Comparison of ENCODE assay signal across 9 cellular contexts in genomic region chr10:73906524-73907447, GRCh38. TPM values are rescaled to one million over a fixed set of nuclear protein-coding genes. Genes with fewer than 3 reads are reported as not detected.
DNase-seq lines count a peak whose midpoint lies in the region; ATAC-seq and TF ChIP-seq lines count a peak whose summit lies in the region.
"Had no signal": no experiment of that assay in that cellular context is flagged by ENCODE, and none has a peak within 500 bp of the region (broad histone marks: within the 10 kb centered on the region; RNA-seq: fewer than 3 reads in every experiment).

No MANE protein-coding gene starts in this region.

- in situ Hi-C loops in Caki2 (cut with HindIII; ENCODE audit: low pct_unique_long_range_greater_than_20kb, low sequenced_read_pairs) = no loop called here

- no peak overlapping the region for H3K4me3 Mint-ChIP-seq in activated CD8-positive, alpha-beta T cell treated with anti-CD3 and anti-CD28 coated beads, Interleukin-2, amount 10 ng/mL, durations not matched to agents 7 days and 5 days

- H3K36me3 Mint-ChIP-seq in activated CD8-positive, alpha-beta T cell treated with anti-CD3 and anti-CD28 coated beads, Interleukin-2, amount 10 ng/mL, durations not matched to agents 7 days and 5 days (ENCODE audit: low read depth) = no peaks in the 10 kb centered on the region

- H3K27ac ChIP-seq in breast epithelium = peak overlapping the region; percentile 83 to 90
- peak overlapping the region; percentile 3 to 36 for H3K27ac ChIP-seq in liver (ENCODE audit: low read depth in 1 of 2, low read length in 2 of 2)

- H3K9me3 Mint-ChIP-seq in activated CD8-positive, alpha-beta T cell treated with anti-CD3 and anti-CD28 coated beads, Interleukin-2, amount 10 ng/mL, durations not matched to agents 7 days and 5 days (ENCODE audit: insufficient read depth) = no peaks in the 10 kb centered on the region

- no peaks in the 10 kb centered on the region for H3K27me3 ChIP-seq in breast epithelium
- H3K27me3 ChIP-seq in liver (ENCODE audit: control insufficient read depth in 4 of 4, insufficient read depth in 4 of 4, low read length in 3 of 4) = no peaks in the 10 kb centered on the region

- TF ChIP-seq POLR2A in breast epithelium (IDR thresholded peaks at IDR 0.05) = no peak

- TF ChIP-seq CTCF in breast epithelium (IDR thresholded peaks at IDR 0.05) (no peak), liver (IDR thresholded peaks at IDR 0.05; ENCODE audit: low read depth, low read length, missing input control) (no peak)

- H3K9ac ChIP-seq in liver (ENCODE audit: low read depth in 1 of 2, low read length in 2 of 2) = no peak overlapping the region

- intact Hi-C loops in breast epithelium (cut with DNase I; ENCODE audit: low total_unique reads) = no loop called here

- peaks cover 49% of the 10 kb centered on the region for H3K4me1 Mint-ChIP-seq in activated CD8-positive, alpha-beta T cell treated with anti-CD3 and anti-CD28 coated beads, Interleukin-2, amount 10 ng/mL, durations not matched to agents 7 days and 5 days (ENCODE audit: low read depth)

- H3K9me3 ChIP-seq in breast epithelium (no peaks in the 10 kb centered on the region), liver (ENCODE audit: control insufficient read depth in 4 of 4, low read length in 3 of 4) (no peaks in the 10 kb centered on the region)
- H3K9me3 ChIP-seq: HAP-1 had no signal

- 72% methylated on average over 8 of the region's 8 CpGs for WGBS in liver

- DNase-seq in Caki2 (ENCODE audit: low read depth) = peak; percentile 88
- peak; percentile 25 for DNase-seq in NCI-H2171 (lab: John Stamatoyannopoulos, UW)
- DNase-seq in breast epithelium (ENCODE audit: low spot score in 2 of 2) = peak in 1 of 2 donors; percentile 54
- peak; percentile 78 for DNase-seq in ureter (ENCODE audit: low spot score)
- no peak for DNase-seq in activated CD8-positive, alpha-beta T cell treated with anti-CD3 and anti-CD28 coated beads, Interleukin-2, amount 10 ng/mL, durations not matched to agents 7 days and 5 days

- no peak overlapping the region for H3K27ac Mint-ChIP-seq in activated CD8-positive, alpha-beta T cell treated with anti-CD3 and anti-CD28 coated beads, Interleukin-2, amount 10 ng/mL, durations not matched to agents 7 days and 5 days

- peaks cover 28% of the 10 kb centered on the region for H3K27me3 Mint-ChIP-seq in activated CD8-positive, alpha-beta T cell treated with anti-CD3 and anti-CD28 coated beads, Interleukin-2, amount 10 ng/mL, durations not matched to agents 7 days and 5 days (ENCODE audit: low read depth)

- no peak for ATAC-seq in HG03378 (IDR thresholded peaks at IDR 0.05; ENCODE audit: unreplicated experiment)
- no peak for ATAC-seq in HG03565 (IDR thresholded peaks at IDR 0.05; ENCODE audit: unreplicated experiment)
- ATAC-seq in activated CD8-positive, alpha-beta T cell treated with anti-CD3 and anti-CD28 coated beads, Interleukin-2, amount 10 ng/mL, durations not matched to agents 7 days and 5 days = no peak

- CTCF ChIA-PET in activated CD8-positive, alpha-beta T cell treated with anti-CD3 and anti-CD28 coated beads, Interleukin-2, amount 10 ng/mL, durations not matched to agents 7 days and 5 days (lab: Charles Lee) = interaction anchor here (0.6 to 1.3 kb wide), 4 partner anchors 17 to 53 kb away, joined by 3 to 5 read pairs (median 4); no protein-coding TSS in a partner anchor

- H3K4me3 ChIP-seq in breast epithelium (peak overlapping the region in 1 of 3 donors; percentile 23), liver (ENCODE audit: low read depth in 1 of 3, low read length in 3 of 3) (no peak overlapping the region)
- H3K4me3 ChIP-seq: HAP-1 had no signal

- H3K4me1 ChIP-seq in breast epithelium (peaks cover 0 to 5% of the 10 kb centered on the region in 2 donors), liver (ENCODE audit: control insufficient read depth in 4 of 4, insufficient read depth in 4 of 4, low read length in 3 of 4) (peaks cover 4 to 30% (median 16%) of the 10 kb centered on the region in 4 donors)

- H3K36me3 ChIP-seq in breast epithelium (no peaks in the 10 kb centered on the region), liver (ENCODE audit: control insufficient read depth in 4 of 4, insufficient read depth in 3 of 4, low read depth in 1 of 4, low read length in 3 of 4) (no peaks in the 10 kb centered on the region)
- H3K36me3 ChIP-seq: HAP-1 had no signal

- TF ChIP-seq RAD21 in liver (IDR thresholded peaks at IDR 0.05) = no peak

- POLR2A ChIA-PET in activated CD8-positive, alpha-beta T cell treated with anti-CD3 and anti-CD28 coated beads, Interleukin-2, amount 10 ng/mL, durations not matched to agents 7 days and 5 days (lab: Charles Lee) = interaction anchor here (0.9 to 1.0 kb wide), 3 partner anchors 10 to 27 kb away, joined by 3 read pairs; no protein-coding TSS in a partner anchor

TF ChIP-seq in liver, 16 proteins besides CTCF, POLR2A, EP300 and RAD21:
- TF ChIP-seq JUND (IDR thresholded peaks at IDR 0.05) (peak in 1 of 2 donors; percentile 30), RXRA (IDR thresholded peaks at IDR 0.05) (peak in 1 of 2 donors; percentile 29), NR2F2 (IDR thresholded peaks at IDR 0.05) (peak; percentile 91), GABPA (IDR thresholded peaks at IDR 0.05 in 1 of 2, conservative IDR thresholded peaks at IDR 0.05 in 1 of 2) (no peak), FOXA1 (IDR thresholded peaks at IDR 0.05) (no peak), SP1 (IDR thresholded peaks at IDR 0.05) (peak; percentile 46)

RNA-seq across cellular contexts. Expression of gene PLAU, which starts 4.1 kb away (rescaled TPM):
- 27.6 and 31.4 TPM in 2 replicates for total RNA-seq in Caki2 (2014; rRNA removed; shearing (Covaris generic); ENCODE audit: low replicate concordance)
- total RNA-seq in breast epithelium (10 to 100 TPM in 1 of 3 donors, 1 to 10 TPM in 2; 4.2 to 11.0 (median 5.2) TPM), liver (1 to 10 TPM in 1 of 2 donors, under 1 TPM in 1; 0.67 to 1.0 TPM), ureter (13.8 TPM)
- polyA plus RNA-seq in liver = under 1 TPM; 0.40 to 0.91 TPM
- 1 to 10 TPM; 1.1 to 1.6 TPM for total RNA-seq in activated CD8-positive, alpha-beta T cell treated with anti-CD3 and anti-CD28 coated beads, Interleukin-2, amount 10 ng/mL, durations not matched to agents 7 days and 5 days

RNA-seq across cellular contexts. Expression of gene CAMK2G, which starts 32.4 kb away (rescaled TPM):
- 20.1 and 22.2 TPM in 2 replicates for total RNA-seq in Caki2 (2014; rRNA removed; shearing (Covaris generic); ENCODE audit: low replicate concordance)
- total RNA-seq in breast epithelium = 10 to 100 TPM; 22.6 to 28.0 (median 27.2) TPM
- 10 to 100 TPM in 1 of 2 donors, 1 to 10 TPM in 1; 9.3 to 18.3 TPM for total RNA-seq in liver
- polyA plus RNA-seq in liver = 10 to 100 TPM in 1 of 2 donors, 1 to 10 TPM in 1; 6.8 to 10.4 TPM
- 80.5 TPM for total RNA-seq in ureter
- total RNA-seq in activated CD8-positive, alpha-beta T cell treated with anti-CD3 and anti-CD28 coated beads, Interleukin-2, amount 10 ng/mL, durations not matched to agents 7 days and 5 days = 10 to 100 TPM; 43.2 to 48.4 TPM
